9 cellular contexts compared by ENCODE assay signal in genomic region chr11:18321622-18321990, GRCh38. TPM values are rescaled to one million over a fixed set of nuclear protein-coding genes. Genes with fewer than 3 reads are reported as not detected.
DNase-seq lines count a peak whose midpoint lies in the region; ATAC-seq and TF ChIP-seq lines count a peak whose summit lies in the region.
"Had no signal": no experiment of that assay in that cellular context is flagged by ENCODE, and none has a peak within 500 bp of the region (broad histone marks: within the 10 kb centered on the region; RNA-seq: fewer than 3 reads in every experiment).

No MANE protein-coding gene starts in this region.

- no peak for TF ChIP-seq CTCF in fibroblast of the aortic adventitia (IDR thresholded peaks at IDR 0.05; ENCODE audit: insufficient read depth, low read length)
- TF ChIP-seq CTCF in retinal pigment epithelial cell (conservative IDR thresholded peaks at IDR 0.05; ENCODE audit: low read depth, low read length): no peak

- H3K4me3 ChIP-seq in fibroblast of the aortic adventitia (ENCODE audit: low read depth, low read length) (peak overlapping the region; percentile 95), retinal pigment epithelial cell (ENCODE audit: low read length) (peak overlapping the region; percentile 97)

- DNase-seq in NCI-H345 (lab: John Stamatoyannopoulos, UW) (peak; percentile 30), NCI-H345 treated with DMSO at 0.1 percent for 48 hours (lab: John Stamatoyannopoulos, UW; ENCODE audit: unreplicated experiment) (no peak), fibroblast of the aortic adventitia (ENCODE audit: low read depth) (no peak), retinal pigment epithelial cell (ENCODE audit: low read depth) (no peak), DMS79 (lab: John Stamatoyannopoulos, UW) (no peak), NCI-H748 (lab: John Stamatoyannopoulos, UW; ENCODE audit: unreplicated experiment) (no peak)

- ATAC-seq in HG02884 (IDR thresholded peaks at IDR 0.05; ENCODE audit: unreplicated experiment): peak; percentile 3
- peak; percentile 2; the same call in 1 of the 3 replicates for ATAC-seq in SK-N-SH treated with all-trans-retinoic acid at 6 μM for 48 hours

TF ChIP-seq in SK-N-SH treated with all-trans-retinoic acid at 6 μM for 48 hours, 23 proteins besides CTCF, POLR2A, EP300 and RAD21:
- no peak for TF ChIP-seq PPARA (CRISPR knock-in tag; IDR thresholded peaks at IDR 0.05; ENCODE audit: borderline replicate concordance)
- TF ChIP-seq, protein P1, sequence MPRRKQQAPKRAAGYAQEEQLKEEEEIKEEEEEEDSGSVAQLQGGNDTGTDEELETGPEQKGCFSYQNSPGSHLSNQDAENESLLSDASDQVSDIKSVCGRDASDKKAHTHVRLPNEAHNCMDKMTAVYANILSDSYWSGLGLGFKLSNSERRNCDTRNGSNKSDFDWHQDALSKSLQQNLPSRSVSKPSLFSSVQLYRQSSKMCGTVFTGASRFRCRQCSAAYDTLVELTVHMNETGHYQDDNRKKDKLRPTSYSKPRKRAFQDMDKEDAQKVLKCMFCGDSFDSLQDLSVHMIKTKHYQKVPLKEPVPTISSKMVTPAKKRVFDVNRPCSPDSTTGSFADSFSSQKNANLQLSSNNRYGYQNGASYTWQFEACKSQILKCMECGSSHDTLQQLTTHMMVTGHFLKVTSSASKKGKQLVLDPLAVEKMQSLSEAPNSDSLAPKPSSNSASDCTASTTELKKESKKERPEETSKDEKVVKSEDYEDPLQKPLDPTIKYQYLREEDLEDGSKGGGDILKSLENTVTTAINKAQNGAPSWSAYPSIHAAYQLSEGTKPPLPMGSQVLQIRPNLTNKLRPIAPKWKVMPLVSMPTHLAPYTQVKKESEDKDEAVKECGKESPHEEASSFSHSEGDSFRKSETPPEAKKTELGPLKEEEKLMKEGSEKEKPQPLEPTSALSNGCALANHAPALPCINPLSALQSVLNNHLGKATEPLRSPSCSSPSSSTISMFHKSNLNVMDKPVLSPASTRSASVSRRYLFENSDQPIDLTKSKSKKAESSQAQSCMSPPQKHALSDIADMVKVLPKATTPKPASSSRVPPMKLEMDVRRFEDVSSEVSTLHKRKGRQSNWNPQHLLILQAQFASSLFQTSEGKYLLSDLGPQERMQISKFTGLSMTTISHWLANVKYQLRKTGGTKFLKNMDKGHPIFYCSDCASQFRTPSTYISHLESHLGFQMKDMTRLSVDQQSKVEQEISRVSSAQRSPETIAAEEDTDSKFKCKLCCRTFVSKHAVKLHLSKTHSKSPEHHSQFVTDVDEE (CRISPR knock-in tag; IDR thresholded peaks at IDR 0.05): no peak
- no peak for TF ChIP-seq GLIS3 (CRISPR knock-in tag; IDR thresholded peaks at IDR 0.05)
- TF ChIP-seq TCF4 (CRISPR knock-in tag; IDR thresholded peaks at IDR 0.05; ENCODE audit: borderline replicate concordance): no peak
- TF ChIP-seq ZNF8 (CRISPR knock-in tag; IDR thresholded peaks at IDR 0.05): no peak
- TF ChIP-seq ISL1 (CRISPR knock-in tag; IDR thresholded peaks at IDR 0.05): no peak
- TF ChIP-seq CSDC2 (CRISPR knock-in tag; IDR thresholded peaks at IDR 0.05): no peak
- TF ChIP-seq ZFP3 (CRISPR knock-in tag; IDR thresholded peaks at IDR 0.05): no peak
- TF ChIP-seq ARNTL (CRISPR knock-in tag; IDR thresholded peaks at IDR 0.05; ENCODE audit: borderline replicate concordance, low read depth): no peak
- no peak for TF ChIP-seq CSRNP3 (CRISPR knock-in tag; IDR thresholded peaks at IDR 0.05)
- TF ChIP-seq ZFP30 (CRISPR knock-in tag; IDR thresholded peaks at IDR 0.05): no peak
- no peak for TF ChIP-seq ESRRG (CRISPR knock-in tag; IDR thresholded peaks at IDR 0.05)
- no peak for TF ChIP-seq TOX (CRISPR knock-in tag; IDR thresholded peaks at IDR 0.05; ENCODE audit: borderline replicate concordance)
- TF ChIP-seq ZNF70 (CRISPR knock-in tag; IDR thresholded peaks at IDR 0.05): no peak
- no peak for TF ChIP-seq OSR1 (CRISPR knock-in tag; IDR thresholded peaks at IDR 0.05)
- TF ChIP-seq RARB (CRISPR knock-in tag; IDR thresholded peaks at IDR 0.05): no peak

RNA-seq across cellular contexts. Expression of gene HPS5, which starts 0.3 kb away (rescaled TPM):
- total RNA-seq in fibroblast of the aortic adventitia (ENCODE audit: low replicate concordance): 32.3 and 43.3 TPM in 2 replicates

RNA-seq across cellular contexts. Expression of gene GTF2H1, which starts 0.8 kb away (rescaled TPM):
- 71.5 and 95.4 TPM in 2 replicates for total RNA-seq in fibroblast of the aortic adventitia (ENCODE audit: low replicate concordance)

RNA-seq across cellular contexts. Expression of gene SAA1, which starts 55.5 kb away (rescaled TPM):
- total RNA-seq in fibroblast of the aortic adventitia (ENCODE audit: low replicate concordance): not detected in 2 replicates
- total RNA-seq: dermis microvascular lymphatic vessel endothelial cell had no signal
